8 cellular contexts compared by ENCODE assay signal in the genomic region with DNA sequence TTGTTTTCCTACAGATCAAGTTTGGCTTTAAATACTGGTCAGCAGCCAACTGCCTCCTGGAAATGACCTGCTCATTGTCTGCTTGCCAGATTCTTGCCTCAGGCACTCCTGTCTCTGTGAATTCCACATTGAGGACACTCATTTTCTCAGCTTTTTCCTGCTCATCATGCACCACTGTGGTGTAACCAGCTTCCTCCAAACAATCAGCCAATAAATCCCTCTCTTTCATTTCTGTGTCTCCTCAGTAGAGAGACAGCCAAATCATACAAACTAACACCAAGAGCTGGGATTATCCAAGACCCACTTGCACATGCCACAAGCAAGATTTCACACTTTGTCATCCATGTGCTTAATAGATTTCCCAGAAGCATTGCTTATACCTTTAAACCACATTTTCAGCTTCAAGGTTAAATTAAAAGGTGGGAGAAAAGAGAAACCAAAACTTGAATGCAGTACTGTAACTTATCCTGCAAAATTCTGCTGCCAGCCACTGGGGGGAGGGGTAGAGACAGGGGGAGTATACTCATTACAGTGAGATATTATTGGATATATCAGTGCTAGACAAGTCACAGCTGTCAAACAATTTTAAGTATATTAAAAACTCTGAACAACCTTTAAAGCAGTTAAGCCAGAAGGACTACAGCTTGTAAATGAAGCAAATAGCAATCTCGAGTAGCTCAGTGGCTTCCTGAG.
DNase-seq lines count a peak whose midpoint lies in the region; ATAC-seq and TF ChIP-seq lines count a peak whose summit lies in the region.

No MANE protein-coding gene starts in this region.

- H3K4me1 Mint-ChIP-seq in activated T-cell treated with anti-CD3 and anti-CD28 coated beads, Interleukin-2, amount 50 U/mL, for 4 hours (ENCODE audit: low read depth): peaks cover 66% of the 10 kb centered on the region

- H3K4me3 Mint-ChIP-seq in activated T-cell treated with anti-CD3 and anti-CD28 coated beads, Interleukin-2, amount 50 U/mL, for 4 hours: no peak overlapping the region

- POLR2A ChIA-PET in GM10248 (lab: Yijun Ruan, JAX): no interaction called here

- no peaks in the 10 kb centered on the region for H3K27me3 ChIP-seq in foreskin keratinocyte

- peaks cover 11% of the 10 kb centered on the region for H3K4me1 ChIP-seq in foreskin keratinocyte

- CTCF ChIA-PET in GM10248 (lab: Yijun Ruan, JAX): interaction anchor here (1.1 to 2.6 kb wide), 6 partner anchors 10 to 40 kb away, joined by 3 to 9 read pairs (median 4); no protein-coding TSS in a partner anchor

- no peaks in the 10 kb centered on the region for H3K9me3 Mint-ChIP-seq in activated T-cell treated with anti-CD3 and anti-CD28 coated beads, Interleukin-2, amount 50 U/mL, for 4 hours

- DNase-seq in GM10248 (ENCODE audit: extremely low spot score) (no peak), M059J (ENCODE audit: low read depth) (peak; percentile 99), foreskin keratinocyte (peak; percentile 82 to 90), pons (ENCODE audit: low spot score) (peak; percentile 76), NCI-H510A (lab: John Stamatoyannopoulos, UW) (no peak)
- peak; percentile 15 for DNase-seq in activated T-cell treated with anti-CD3 and anti-CD28 coated beads, Interleukin-2, amount 50 U/mL, for 4 hours

- H3K27me3 Mint-ChIP-seq in activated T-cell treated with anti-CD3 and anti-CD28 coated beads, Interleukin-2, amount 50 U/mL, for 4 hours (ENCODE audit: low read depth): no peaks in the 10 kb centered on the region

- H3K27ac ChIP-seq in 22Rv1 (no peak overlapping the region), foreskin keratinocyte (no peak overlapping the region)

- peak; percentile 52 for TF ChIP-seq CTCF in 22Rv1 (IDR thresholded peaks at IDR 0.05)
- TF ChIP-seq CTCF in GM10248 (IDR thresholded peaks at IDR 0.05; ENCODE audit: control extremely low read depth, extremely low read depth, low read depth, missing control alignments): peak; percentile 28
- TF ChIP-seq CTCF in foreskin keratinocyte (conservative IDR thresholded peaks at IDR 0.05): peak; percentile 52

- peaks cover 12% of the 10 kb centered on the region for H3K36me3 Mint-ChIP-seq in activated T-cell treated with anti-CD3 and anti-CD28 coated beads, Interleukin-2, amount 50 U/mL, for 4 hours (ENCODE audit: insufficient read depth)

- peak; percentile 73 to 75 for ATAC-seq in activated T-cell treated with anti-CD3 and anti-CD28 coated beads, Interleukin-2, amount 50 U/mL, for 4 hours
- ATAC-seq in foreskin keratinocyte (peak; percentile 93), GM18858 (IDR thresholded peaks at IDR 0.05; ENCODE audit: unreplicated experiment) (no peak)

Comparison
In these comparisons a context has a peak if more than half of its experiments do, and no peak if none do; other contexts are left out.
1. DNase-seq: peak in M059J (single experiment), activated T-cell treated with anti-CD3 and anti-CD28 coated beads, Interleukin-2, amount 50 U/mL, for 4 hours (single experiment), foreskin keratinocyte (2 of 2) and pons (single experiment); none in GM10248 (single experiment) and NCI-H510A (single experiment).
2. Peak in every context shown above with its lines, with median percentiles within 50 percentile points of each other: CTCF ChIP-seq.